9 cellular contexts compared by ENCODE assay signal in genomic region chr1:2073382-2074230, GRCh38. TPM values are rescaled to one million over a fixed set of nuclear protein-coding genes. Genes with fewer than 3 reads are reported as not detected.
DNase-seq lines count a peak whose midpoint lies in the region; ATAC-seq and TF ChIP-seq lines count a peak whose summit lies in the region.
"Had no signal": no experiment of that assay in that cellular context is flagged by ENCODE, and none has a peak within 500 bp of the region (broad histone marks: within the 10 kb centered on the region; RNA-seq: fewer than 3 reads in every experiment).

No MANE protein-coding gene starts in this region.

- H2BK120ac ChIP-seq in neuronal stem cell (ENCODE audit: low read depth, low read length): peak overlapping the region; percentile 98

- H2BK12ac ChIP-seq in neuronal stem cell (ENCODE audit: low read length): peak overlapping the region; percentile 80

- H3K14ac ChIP-seq in neuronal stem cell (ENCODE audit: low read length): peak overlapping the region; percentile 99

- H3K4me3 ChIP-seq in dorsolateral prefrontal cortex (peak overlapping the region; percentile 56 to 93 (median 81)), neuronal stem cell (ENCODE audit: low read length in 2 of 2) (peak overlapping the region in 1 of 2 donors; percentile 54)

- intact Hi-C loops in dorsolateral prefrontal cortex (cut with DNase I): loop anchor here in 1 of 2 donors (1.0 kb wide), 1 partner anchor 15 kb away; no protein-coding TSS in a partner anchor

- H3K27me3 ChIP-seq in dorsolateral prefrontal cortex (peaks cover 0 to 5% (median 0%) of the 10 kb centered on the region in 45 donors), neuronal stem cell (ENCODE audit: control insufficient read depth in 3 of 3, insufficient read depth in 3 of 3, low read depth in 1 of 3, low read length in 3 of 3) (peaks cover 0 to 56% (median 0%) of the 10 kb centered on the region in 3 experiments)

- no CpG with 5 or more reads among the region's 59 CpGs for WGBS in neuronal stem cell (ENCODE audit: extremely low coverage in 2 of 2, insufficient read length in 2 of 2, insufficient replicate concordance in 1 of 2), 2 donors

- peak overlapping the region; percentile 31 for H4K8ac ChIP-seq in neuronal stem cell (ENCODE audit: low read depth, low read length)

- H2AFZ ChIP-seq in neuronal stem cell (ENCODE audit: low read length): peak overlapping the region; percentile 100

- peaks cover 11 to 25% of the 10 kb centered on the region in 2 donors for H3K4me1 ChIP-seq in neuronal stem cell (ENCODE audit: control insufficient read depth in 2 of 2, insufficient read depth in 1 of 2, low read depth in 1 of 2, low read length in 2 of 2)

- H2BK15ac ChIP-seq in neuronal stem cell (ENCODE audit: low read length): peak overlapping the region; percentile 97

- H3K27ac ChIP-seq in dorsolateral prefrontal cortex: peak overlapping the region; percentile 58 to 97 (median 91)
- H3K27ac ChIP-seq in neuronal stem cell (replicated peaks; ENCODE audit: low read length): peak overlapping the region; percentile 18

- H4K91ac ChIP-seq in neuronal stem cell (ENCODE audit: low read depth, low read length, poor library complexity): no peak overlapping the region

- H3K23ac ChIP-seq in neuronal stem cell (ENCODE audit: low read depth, low read length, poor library complexity): peak overlapping the region; percentile 82

- peak overlapping the region; percentile 99 for H2AK5ac ChIP-seq in neuronal stem cell (ENCODE audit: low read depth, low read length)

- H3K9me3 ChIP-seq in neuronal stem cell (replicated peaks in 1 of 2; ENCODE audit: control insufficient read depth in 2 of 2, insufficient read depth in 1 of 2, low read depth in 1 of 2, low read length in 2 of 2): peaks cover 10 to 14% of the 10 kb centered on the region in 2 donors

- peak in 3 of 56 donors; percentile 12 to 15 (median 13) for TF ChIP-seq CTCF in dorsolateral prefrontal cortex (IDR thresholded peaks at IDR 0.05 in 54 of 56, conservative IDR thresholded peaks at IDR 0.05 in 2 of 56; ENCODE audit: low read depth in 1 of 56, partially characterized antibody in 56 of 56)

- H3K18ac ChIP-seq in neuronal stem cell (ENCODE audit: low read length): peak overlapping the region; percentile 96

- peaks cover 0 to 4% of the 10 kb centered on the region in 2 donors for H3K36me3 ChIP-seq in neuronal stem cell (replicated peaks in 1 of 2; ENCODE audit: control insufficient read depth in 2 of 2, insufficient read depth in 2 of 2, low read length in 2 of 2)

- peak overlapping the region; percentile 80 for H3K4ac ChIP-seq in neuronal stem cell (ENCODE audit: low read length)

- peaks cover 11% of the 10 kb centered on the region for H3K79me1 ChIP-seq in neuronal stem cell (ENCODE audit: low read depth, low read length)

- H2BK5ac ChIP-seq in neuronal stem cell (ENCODE audit: low read length): peak overlapping the region; percentile 98

- H3K9ac ChIP-seq in neuronal stem cell (ENCODE audit: low read depth, low read length, poor library complexity): peak overlapping the region; percentile 88

- ATAC-seq in HG03045 (IDR thresholded peaks at IDR 0.05; ENCODE audit: unreplicated experiment): no peak
- ATAC-seq in HG02588 (IDR thresholded peaks at IDR 0.05; ENCODE audit: unreplicated experiment): no peak

- peak overlapping the region; percentile 24 for H3K4me2 ChIP-seq in neuronal stem cell (ENCODE audit: insufficient read depth, low read length, poor library complexity, severe bottlenecking)

- DNase-seq in D341Med (ENCODE audit: low spot score): peak; percentile 71
- DNase-seq in NCI-H2171 (lab: John Stamatoyannopoulos, UW): peak; percentile 20
- peak; percentile 75 to 95 (median 92) for DNase-seq in dorsolateral prefrontal cortex
- DNase-seq in neuronal stem cell (ENCODE audit: low spot score): peak; percentile 59
- DNase-seq in activated T-cell treated with anti-CD3 and anti-CD28 coated beads, Interleukin-2, amount 50 U/mL, for 1 hour: no peak
- DNase-seq in mucosa of gallbladder (ENCODE audit: low spot score): no peak

RNA-seq across cellular contexts. Expression of gene PRKCZ, which starts 23.4 kb away (rescaled TPM):
- total RNA-seq in dorsolateral prefrontal cortex: 100 to 1,000 TPM; 113 to 225 (median 176) TPM
- 29.7 TPM for polyA plus RNA-seq in neuronal stem cell (2013, experiment 1 of 2)
- 28.1 TPM for polyA plus RNA-seq in neuronal stem cell (2013, experiment 2 of 2)
- 29.8 TPM for total RNA-seq in mucosa of gallbladder

RNA-seq across cellular contexts. Expression of gene GABRD, which starts 54.5 kb away (rescaled TPM):
- total RNA-seq in dorsolateral prefrontal cortex (100 to 1,000 TPM in 62 of 120 experiments, 10 to 100 TPM in 58; 24.7 to 182 (median 102) TPM), mucosa of gallbladder (1.2 TPM)
- 0.08 TPM for polyA plus RNA-seq in neuronal stem cell (2013, experiment 1 of 2)
- polyA plus RNA-seq in neuronal stem cell (2013, experiment 2 of 2): 0.04 TPM
- total RNA-seq: endothelial cell of umbilical vein had no signal
- polyA plus RNA-seq: endothelial cell of umbilical vein had no signal

Comparison
In these comparisons a context has a peak if more than half of its experiments do, and no peak if none do; other contexts are left out.
1. DNase-seq: peak in D341Med (single experiment), NCI-H2171 (single experiment), dorsolateral prefrontal cortex (10 of 10) and neuronal stem cell (single experiment); none in activated T-cell treated with anti-CD3 and anti-CD28 coated beads, Interleukin-2, amount 50 U/mL, for 1 hour (single experiment) and mucosa of gallbladder (single experiment).
2. RNA of gene GABRD, which starts 54.5 kb away (total RNA-seq): 24.7 to 182 TPM in dorsolateral prefrontal cortex; 1.2 TPM in mucosa of gallbladder (single experiment); every median in the first group is over 10 times any median in the second.